Comparison of ENCODE assay signal across 32 cellular contexts in genomic region chr20:51171141-51171540, GRCh38.
"Had no signal": no experiment of that assay in that cellular context is flagged by ENCODE, and none has a peak within 500 bp of the region (broad histone marks: within the 10 kb centered on the region; RNA-seq: fewer than 3 reads in every experiment).

No MANE protein-coding gene starts in this region.

- H3K9me3 Mint-ChIP-seq: activated CD4-positive, alpha-beta memory T cell treated with anti-CD3 and anti-CD28 coated beads, Interleukin-2, amount 10 ng/mL, durations not matched to agents 7 days and 5 days; activated naive CD8-positive, alpha-beta T cell treated with anti-CD3 and anti-CD28 coated beads, Interleukin-2, amount 10 ng/mL, durations not matched to agents 7 days and 5 days; activated T-helper 2 cell treated with anti-CD3 and anti-CD28 coated beads, Interferon-gamma antibody, Interleukin-2, Interleukin-4, amounts not matched to agents 10 μg/mL and 5 μg/mL and 100 μg/mL, durations not matched to agents 14 hours and 24 hours and 36 hours; T-cell had no signal

- H3K27me3 ChIP-seq: ascending aorta had no signal

- H3K4me3 Mint-ChIP-seq: activated B cell treated with CpG ODN at 0.5 μM for 24 hours; activated CD4-positive, alpha-beta memory T cell treated with anti-CD3 and anti-CD28 coated beads, Interleukin-2, amount 10 ng/mL, durations not matched to agents 7 days and 5 days; activated naive CD4-positive, alpha-beta T cell treated with anti-CD3 and anti-CD28 coated beads, Interleukin-2, amount 50 U/mL, for 24 hours; activated naive CD8-positive, alpha-beta T cell treated with anti-CD3 and anti-CD28 coated beads, Interleukin-2, amount 10 ng/mL, durations not matched to agents 7 days and 5 days; T-cell had no signal

- ATAC-seq: Panc1, Right ventricle myocardium inferior, SK-N-SH treated with all-trans-retinoic acid at 6 μM for 48 hours, T-cell had no signal

- H3K27ac ChIP-seq: ascending aorta, breast epithelium, VCaP had no signal

- H3K36me3 ChIP-seq: ascending aorta, breast epithelium had no signal

- H3K4me3 ChIP-seq: ascending aorta, breast epithelium had no signal

- H3K4me1 Mint-ChIP-seq: activated B cell treated with CpG ODN at 0.5 μM for 24 hours; activated CD4-positive, alpha-beta memory T cell treated with anti-CD3 and anti-CD28 coated beads, Interleukin-2, amount 10 ng/mL, durations not matched to agents 7 days and 5 days; activated naive CD4-positive, alpha-beta T cell treated with anti-CD3 and anti-CD28 coated beads, Interleukin-2, amount 50 U/mL, for 24 hours; activated naive CD8-positive, alpha-beta T cell treated with anti-CD3 and anti-CD28 coated beads, Interleukin-2, amount 10 ng/mL, durations not matched to agents 7 days and 5 days; T-cell had no signal

- H3K27ac Mint-ChIP-seq: activated B cell treated with CpG ODN at 0.5 μM for 24 hours; activated CD4-positive, alpha-beta memory T cell treated with anti-CD3 and anti-CD28 coated beads, Interleukin-2, amount 10 ng/mL, durations not matched to agents 7 days and 5 days; activated naive CD4-positive, alpha-beta T cell treated with anti-CD3 and anti-CD28 coated beads, Interleukin-2, amount 50 U/mL, for 24 hours; activated naive CD8-positive, alpha-beta T cell treated with anti-CD3 and anti-CD28 coated beads, Interleukin-2, amount 10 ng/mL, durations not matched to agents 7 days and 5 days; activated T-helper 2 cell treated with anti-CD3 and anti-CD28 coated beads, Interferon-gamma antibody, Interleukin-2, Interleukin-4, amounts not matched to agents 10 μg/mL and 5 μg/mL and 100 μg/mL, durations not matched to agents 14 hours and 24 hours and 36 hours; T-cell had no signal

- H3K36me3 Mint-ChIP-seq: activated naive CD4-positive, alpha-beta T cell treated with anti-CD3 and anti-CD28 coated beads, Interleukin-2, amount 50 U/mL, for 24 hours; activated naive CD8-positive, alpha-beta T cell treated with anti-CD3 and anti-CD28 coated beads, Interleukin-2, amount 10 ng/mL, durations not matched to agents 7 days and 5 days; T-cell had no signal

- H3K9me3 ChIP-seq: ascending aorta had no signal

- H3K4me1 ChIP-seq: ascending aorta, breast epithelium had no signal

- DNase-seq: activated B cell treated with CpG ODN at 0.5 μM for 24 hours; activated CD4-positive, alpha-beta memory T cell treated with anti-CD3 and anti-CD28 coated beads, Interleukin-2, amount 10 ng/mL, durations not matched to agents 7 days and 5 days; activated CD4-positive, alpha-beta T cell treated with anti-CD3 and anti-CD28 coated beads for 1 hour; activated CD4-positive, alpha-beta T cell treated with anti-CD3 and anti-CD28 coated beads for 48 hours; activated gamma-delta T cell; activated naive CD4-positive, alpha-beta T cell treated with Interleukin-2 at 50 U/mL for 16 hours; activated naive CD8-positive, alpha-beta T cell treated with anti-CD3 and anti-CD28 coated beads, Interleukin-2, amount 10 ng/mL, durations not matched to agents 7 days and 5 days; activated T-cell treated with anti-CD3 and anti-CD28 coated beads, Interleukin-2, amount 50 U/mL, for 1 hour; amygdala; caudate nucleus; Kasumi-1; KG1; MM.1S; MV-4-11; NCI-H1092; NCI-H1436 treated with DMSO at 0.1 percent for 48 hours; NCI-H1694 treated with DMSO at 0.1 percent for 48 hours; NCI-H2029; NCI-H345; NCI-H524 treated with DMSO at 0.1 percent for 48 hours; SIG-M5; T-cell; T-helper 2 cell; T-helper 9 cell had no signal
